Comparison of ENCODE assay signal across 2 cellular contexts in the genomic region with DNA sequence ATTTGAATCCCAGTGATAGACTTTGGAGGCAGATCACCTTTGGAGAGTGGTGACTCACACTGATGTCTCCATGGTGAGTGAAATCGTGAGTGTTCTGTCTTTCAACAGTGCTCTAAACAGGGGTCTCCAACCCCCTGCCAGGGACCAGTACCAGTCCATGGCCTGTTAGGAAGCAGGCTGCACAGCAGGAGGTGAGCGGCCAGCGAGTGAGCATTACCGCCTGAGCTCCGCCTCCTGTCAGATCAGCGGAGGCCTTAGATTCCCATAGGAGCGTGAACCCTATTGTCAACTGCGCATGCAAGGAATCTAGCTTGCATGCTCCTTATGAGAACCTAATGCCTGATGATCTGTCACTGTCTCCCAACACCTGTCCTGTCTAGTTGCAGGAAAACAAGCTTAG.
TF ChIP-seq lines count a peak whose summit lies in the region.

No MANE protein-coding gene starts in this region.

TF ChIP-seq in GM23338, 12 proteins besides CTCF, POLR2A, EP300 and RAD21:
- TF ChIP-seq, protein P1, sequence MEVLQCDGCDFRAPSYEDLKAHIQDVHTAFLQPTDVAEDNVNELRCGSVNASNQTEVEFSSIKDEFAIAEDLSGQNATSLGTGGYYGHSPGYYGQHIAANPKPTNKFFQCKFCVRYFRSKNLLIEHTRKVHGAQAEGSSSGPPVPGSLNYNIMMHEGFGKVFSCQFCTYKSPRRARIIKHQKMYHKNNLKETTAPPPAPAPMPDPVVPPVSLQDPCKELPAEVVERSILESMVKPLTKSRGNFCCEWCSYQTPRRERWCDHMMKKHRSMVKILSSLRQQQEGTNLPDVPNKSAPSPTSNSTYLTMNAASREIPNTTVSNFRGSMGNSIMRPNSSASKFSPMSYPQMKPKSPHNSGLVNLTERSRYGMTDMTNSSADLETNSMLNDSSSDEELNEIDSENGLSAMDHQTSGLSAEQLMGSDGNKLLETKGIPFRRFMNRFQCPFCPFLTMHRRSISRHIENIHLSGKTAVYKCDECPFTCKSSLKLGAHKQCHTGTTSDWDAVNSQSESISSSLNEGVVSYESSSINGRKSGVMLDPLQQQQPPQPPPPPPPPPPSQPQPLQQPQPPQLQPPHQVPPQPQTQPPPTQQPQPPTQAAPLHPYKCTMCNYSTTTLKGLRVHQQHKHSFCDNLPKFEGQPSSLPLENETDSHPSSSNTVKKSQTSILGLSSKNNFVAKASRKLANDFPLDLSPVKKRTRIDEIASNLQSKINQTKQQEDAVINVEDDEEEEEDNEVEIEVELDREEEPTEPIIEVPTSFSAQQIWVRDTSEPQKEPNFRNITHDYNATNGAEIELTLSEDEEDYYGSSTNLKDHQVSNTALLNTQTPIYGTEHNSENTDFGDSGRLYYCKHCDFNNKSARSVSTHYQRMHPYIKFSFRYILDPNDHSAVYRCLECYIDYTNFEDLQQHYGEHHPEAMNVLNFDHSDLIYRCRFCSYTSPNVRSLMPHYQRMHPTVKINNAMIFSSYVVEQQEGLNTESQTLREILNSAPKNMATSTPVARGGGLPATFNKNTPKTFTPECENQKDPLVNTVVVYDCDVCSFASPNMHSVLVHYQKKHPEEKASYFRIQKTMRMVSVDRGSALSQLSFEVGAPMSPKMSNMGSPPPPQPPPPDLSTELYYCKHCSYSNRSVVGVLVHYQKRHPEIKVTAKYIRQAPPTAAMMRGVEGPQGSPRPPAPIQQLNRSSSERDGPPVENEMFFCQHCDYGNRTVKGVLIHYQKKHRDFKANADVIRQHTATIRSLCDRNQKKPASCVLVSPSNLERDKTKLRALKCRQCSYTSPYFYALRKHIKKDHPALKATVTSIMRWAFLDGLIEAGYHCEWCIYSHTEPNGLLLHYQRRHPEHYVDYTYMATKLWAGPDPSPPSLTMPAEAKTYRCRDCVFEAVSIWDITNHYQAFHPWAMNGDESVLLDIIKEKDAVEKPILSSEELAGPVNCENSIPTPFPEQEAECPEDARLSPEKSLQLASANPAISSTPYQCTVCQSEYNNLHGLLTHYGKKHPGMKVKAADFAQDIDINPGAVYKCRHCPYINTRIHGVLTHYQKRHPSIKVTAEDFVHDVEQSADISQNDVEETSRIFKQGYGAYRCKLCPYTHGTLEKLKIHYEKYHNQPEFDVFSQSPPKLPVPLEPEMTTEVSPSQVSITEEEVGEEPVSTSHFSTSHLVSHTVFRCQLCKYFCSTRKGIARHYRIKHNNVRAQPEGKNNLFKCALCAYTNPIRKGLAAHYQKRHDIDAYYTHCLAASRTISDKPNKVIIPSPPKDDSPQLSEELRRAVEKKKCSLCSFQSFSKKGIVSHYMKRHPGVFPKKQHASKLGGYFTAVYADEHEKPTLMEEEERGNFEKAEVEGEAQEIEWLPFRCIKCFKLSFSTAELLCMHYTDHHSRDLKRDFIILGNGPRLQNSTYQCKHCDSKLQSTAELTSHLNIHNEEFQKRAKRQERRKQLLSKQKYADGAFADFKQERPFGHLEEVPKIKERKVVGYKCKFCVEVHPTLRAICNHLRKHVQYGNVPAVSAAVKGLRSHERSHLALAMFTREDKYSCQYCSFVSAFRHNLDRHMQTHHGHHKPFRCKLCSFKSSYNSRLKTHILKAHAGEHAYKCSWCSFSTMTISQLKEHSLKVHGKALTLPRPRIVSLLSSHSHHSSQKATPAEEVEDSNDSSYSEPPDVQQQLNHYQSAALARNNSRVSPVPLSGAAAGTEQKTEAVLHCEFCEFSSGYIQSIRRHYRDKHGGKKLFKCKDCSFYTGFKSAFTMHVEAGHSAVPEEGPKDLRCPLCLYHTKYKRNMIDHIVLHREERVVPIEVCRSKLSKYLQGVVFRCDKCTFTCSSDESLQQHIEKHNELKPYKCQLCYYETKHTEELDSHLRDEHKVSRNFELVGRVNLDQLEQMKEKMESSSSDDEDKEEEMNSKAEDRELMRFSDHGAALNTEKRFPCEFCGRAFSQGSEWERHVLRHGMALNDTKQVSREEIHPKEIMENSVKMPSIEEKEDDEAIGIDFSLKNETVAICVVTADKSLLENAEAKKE (CRISPR knock-in tag; IDR thresholded peaks at IDR 0.05) = no peak
- TF ChIP-seq, protein P2, sequence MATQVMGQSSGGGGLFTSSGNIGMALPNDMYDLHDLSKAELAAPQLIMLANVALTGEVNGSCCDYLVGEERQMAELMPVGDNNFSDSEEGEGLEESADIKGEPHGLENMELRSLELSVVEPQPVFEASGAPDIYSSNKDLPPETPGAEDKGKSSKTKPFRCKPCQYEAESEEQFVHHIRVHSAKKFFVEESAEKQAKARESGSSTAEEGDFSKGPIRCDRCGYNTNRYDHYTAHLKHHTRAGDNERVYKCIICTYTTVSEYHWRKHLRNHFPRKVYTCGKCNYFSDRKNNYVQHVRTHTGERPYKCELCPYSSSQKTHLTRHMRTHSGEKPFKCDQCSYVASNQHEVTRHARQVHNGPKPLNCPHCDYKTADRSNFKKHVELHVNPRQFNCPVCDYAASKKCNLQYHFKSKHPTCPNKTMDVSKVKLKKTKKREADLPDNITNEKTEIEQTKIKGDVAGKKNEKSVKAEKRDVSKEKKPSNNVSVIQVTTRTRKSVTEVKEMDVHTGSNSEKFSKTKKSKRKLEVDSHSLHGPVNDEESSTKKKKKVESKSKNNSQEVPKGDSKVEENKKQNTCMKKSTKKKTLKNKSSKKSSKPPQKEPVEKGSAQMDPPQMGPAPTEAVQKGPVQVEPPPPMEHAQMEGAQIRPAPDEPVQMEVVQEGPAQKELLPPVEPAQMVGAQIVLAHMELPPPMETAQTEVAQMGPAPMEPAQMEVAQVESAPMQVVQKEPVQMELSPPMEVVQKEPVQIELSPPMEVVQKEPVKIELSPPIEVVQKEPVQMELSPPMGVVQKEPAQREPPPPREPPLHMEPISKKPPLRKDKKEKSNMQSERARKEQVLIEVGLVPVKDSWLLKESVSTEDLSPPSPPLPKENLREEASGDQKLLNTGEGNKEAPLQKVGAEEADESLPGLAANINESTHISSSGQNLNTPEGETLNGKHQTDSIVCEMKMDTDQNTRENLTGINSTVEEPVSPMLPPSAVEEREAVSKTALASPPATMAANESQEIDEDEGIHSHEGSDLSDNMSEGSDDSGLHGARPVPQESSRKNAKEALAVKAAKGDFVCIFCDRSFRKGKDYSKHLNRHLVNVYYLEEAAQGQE (IDR thresholded peaks at IDR 0.05; ENCODE audit: unreplicated experiment) = no peak
- TF ChIP-seq EZH2phosphoT487 (IDR thresholded peaks at IDR 0.05; ENCODE audit: unreplicated experiment) = no peak

TF ChIP-seq in H1, 55 proteins besides CTCF, POLR2A, EP300 and RAD21:
- no peak for TF ChIP-seq RXRA (IDR thresholded peaks at IDR 0.05; ENCODE audit: insufficient read depth, low read depth, low read length)
- TF ChIP-seq CBX8 (IDR thresholded peaks at IDR 0.05; ENCODE audit: borderline replicate concordance, low read depth, low read length) = no peak
- TF ChIP-seq TEAD4 (IDR thresholded peaks at IDR 0.05; ENCODE audit: low read depth, low read length) = 0 out of 2 replicates have a peak, but pooled peaks have one; percentile 39
- no peak for TF ChIP-seq POLR2AphosphoS5 (IDR thresholded peaks at IDR 0.05; ENCODE audit: low read depth, low read length)
